In genomic region chr1:157512036-157512969, GRCh38 we compare ENCODE assay signal across 13 cellular contexts. TPM values are rescaled to one million over a fixed set of nuclear protein-coding genes. Genes with fewer than 3 reads are reported as not detected.
DNase-seq lines count a peak whose midpoint lies in the region; ATAC-seq and TF ChIP-seq lines count a peak whose summit lies in the region.
"Had no signal": no experiment of that assay in that cellular context is flagged by ENCODE, and none has a peak within 500 bp of the region (broad histone marks: within the 10 kb centered on the region; RNA-seq: fewer than 3 reads in every experiment).

No MANE protein-coding gene starts in this region.

- TF ChIP-seq CTCF in WERI-Rb-1 (IDR thresholded peaks at IDR 0.05; ENCODE audit: low read depth, low read length) (no peak), right atrium auricular region (IDR thresholded peaks at IDR 0.05) (no peak)

- H3K36me3 ChIP-seq in WERI-Rb-1 (no peaks in the 10 kb centered on the region), right atrium auricular region (no peaks in the 10 kb centered on the region)

- H3K4me3 ChIP-seq in WERI-Rb-1 (ENCODE audit: low read depth, low read length) (no peak overlapping the region), right atrium auricular region (no peak overlapping the region)

- H3K9me3 ChIP-seq in WERI-Rb-1 (ENCODE audit: severe bottlenecking) (no peaks in the 10 kb centered on the region), right atrium auricular region (no peaks in the 10 kb centered on the region)

- no peaks in the 10 kb centered on the region for H3K4me1 ChIP-seq in right atrium auricular region

- ATAC-seq in GM18867 (IDR thresholded peaks at IDR 0.05; ENCODE audit: unreplicated experiment) (peak; percentile 64), GM21576 (IDR thresholded peaks at IDR 0.05; ENCODE audit: unreplicated experiment) (peak; percentile 43), HG03439 (IDR thresholded peaks at IDR 0.05; ENCODE audit: unreplicated experiment) (peak; percentile 66)
- ATAC-seq: naive thymus-derived CD4-positive, alpha-beta T cell had no signal

- H3K27me3 ChIP-seq in WERI-Rb-1 (ENCODE audit: insufficient read depth, low read depth, severe bottlenecking) = no peaks in the 10 kb centered on the region
- no peaks in the 10 kb centered on the region for H3K27me3 ChIP-seq in right atrium auricular region

- DNase-seq in WERI-Rb-1 (no peak), dedifferentiated amniotic fluid mesenchymal stem cell (ENCODE audit: extremely low spot score) (no peak), NCI-H187 (lab: John Stamatoyannopoulos, UW) (no peak), right atrium auricular region (ENCODE audit: low spot score) (no peak), NCI-H524 (lab: John Stamatoyannopoulos, UW) (no peak)
- DNase-seq: COR-L47; IMR-90; naive thymus-derived CD4-positive, alpha-beta T cell; substantia nigra had no signal

- H3K27ac ChIP-seq in WERI-Rb-1 = peak overlapping the region; percentile 80
- H3K27ac ChIP-seq in right atrium auricular region = no peak overlapping the region
- H3K27ac ChIP-seq: VCaP had no signal

RNA-seq across cellular contexts. Expression of gene FCRL5, which starts 40.0 kb away (rescaled TPM):
- under 1 TPM in 1 of 2 donors, not detected in 1; 0.16 TPM for total RNA-seq in right atrium auricular region
- total RNA-seq: IMR-90 had no signal
